ENCODE assay signal across 23 cellular contexts in genomic region chr2:73088703-73089102, GRCh38. TPM values are rescaled to one million over a fixed set of nuclear protein-coding genes. Genes with fewer than 3 reads are reported as not detected.
DNase-seq lines count a peak whose midpoint lies in the region; ATAC-seq, FAIRE-seq and TF ChIP-seq lines count a peak whose summit lies in the region.
"Had no signal": no experiment of that assay in that cellular context is flagged by ENCODE, and none has a peak within 500 bp of the region (broad histone marks: within the 10 kb centered on the region; RNA-seq: fewer than 3 reads in every experiment).

No MANE protein-coding gene starts in this region.

- no peak for ATAC-seq in HG02970 (IDR thresholded peaks at IDR 0.05; ENCODE audit: low FRiP score, unreplicated experiment)
- ATAC-seq: activated CD8-positive, alpha-beta T cell treated with anti-CD3 and anti-CD28 coated beads for 36 hours had no signal

- H3K4me3 Mint-ChIP-seq in immature natural killer cell = no peak overlapping the region
- H3K4me3 Mint-ChIP-seq: activated CD8-positive, alpha-beta T cell treated with anti-CD3 and anti-CD28 coated beads for 36 hours; dendritic cell treated with granulocyte-macrophage colony-stimulating factor and Interleukin-4, amounts not matched to agents 40 ng/mL and 50 ng/mL, for 4 days had no signal

- H3K36me3 ChIP-seq in rectal smooth muscle tissue (ENCODE audit: control insufficient read depth, insufficient read depth, low read length) = peaks cover 3% of the 10 kb centered on the region

- H3K9ac ChIP-seq in rectal smooth muscle tissue (ENCODE audit: low read length) = no peak overlapping the region

- H3K9me3 ChIP-seq in AG04450 (ENCODE audit: control insufficient read depth, insufficient read depth, low read length) = no peaks in the 10 kb centered on the region; the same call in 1 of the 2 replicates

- H3K27me3 Mint-ChIP-seq in immature natural killer cell (ENCODE audit: low read depth in 3 of 3) = peaks cover 2 to 6% (median 3%) of the 10 kb centered on the region in 3 donors
- H3K27me3 Mint-ChIP-seq: activated CD8-positive, alpha-beta T cell treated with anti-CD3 and anti-CD28 coated beads for 36 hours had no signal

- H3K27me3 ChIP-seq in AG04450 (ENCODE audit: control insufficient read depth, insufficient read depth, low read length) (no peaks in the 10 kb centered on the region), rectal smooth muscle tissue (ENCODE audit: control insufficient read depth, insufficient read depth, low read length) (no peaks in the 10 kb centered on the region)

- H3K27ac ChIP-seq in AG04450 (ENCODE audit: low read depth, low read length) (peak overlapping the region; percentile 96), RWPE1 (peak overlapping the region; percentile 86), rectal smooth muscle tissue (ENCODE audit: low read depth, low read length) (peak overlapping the region; percentile 57)
- H3K27ac ChIP-seq: C4-2B had no signal

- H3K4me3 ChIP-seq in AG04450 (ENCODE audit: low read depth, low read length) (no peak overlapping the region), fibroblast of the aortic adventitia (ENCODE audit: low read depth, low read length) (peak overlapping the region; percentile 9), rectal smooth muscle tissue (ENCODE audit: low read length) (no peak overlapping the region)

- FAIRE-seq in urothelium cell line (lab: Jason Lieb, UNC) = no peak
- FAIRE-seq: D721Med, endometrium had no signal

- peaks cover 13% of the 10 kb centered on the region for H3K4me1 ChIP-seq in rectal smooth muscle tissue (ENCODE audit: control insufficient read depth, insufficient read depth, low read length)

- no peaks in the 10 kb centered on the region for H3K9me3 Mint-ChIP-seq in immature natural killer cell
- H3K9me3 Mint-ChIP-seq: activated CD8-positive, alpha-beta T cell treated with anti-CD3 and anti-CD28 coated beads for 36 hours; dendritic cell treated with granulocyte-macrophage colony-stimulating factor and Interleukin-4, amounts not matched to agents 40 ng/mL and 50 ng/mL, for 4 days had no signal

- H3K27ac Mint-ChIP-seq in immature natural killer cell = no peak overlapping the region
- H3K27ac Mint-ChIP-seq: activated CD8-positive, alpha-beta T cell treated with anti-CD3 and anti-CD28 coated beads for 36 hours; dendritic cell treated with granulocyte-macrophage colony-stimulating factor and Interleukin-4, amounts not matched to agents 40 ng/mL and 50 ng/mL, for 4 days had no signal

- no peaks in the 10 kb centered on the region for H3K36me3 Mint-ChIP-seq in immature natural killer cell

- peaks cover 0 to 4% of the 10 kb centered on the region in 2 donors for H3K4me1 Mint-ChIP-seq in immature natural killer cell

- CTCF ChIA-PET in AG04450 (lab: Charles Lee) = interaction anchor here (1.3 to 10.5 kb wide), 3 partner anchors 71 to 196 kb away, joined by 5 to 240 read pairs (median 14); no protein-coding TSS in a partner anchor
- CTCF ChIA-PET in RWPE1 (lab: Yijun Ruan, JAX) = interaction anchor here (0.6 to 2.2 kb wide), 5 partner anchors 25 to 88 kb away, joined by 3 to 9 read pairs (median 5); no protein-coding TSS in a partner anchor

- TF ChIP-seq CTCF in AG04450 (IDR thresholded peaks at IDR 0.05; ENCODE audit: low read depth, low read length) (no peak), RWPE1 (conservative IDR thresholded peaks at IDR 0.05; ENCODE audit: low read depth) (no peak), fibroblast of the aortic adventitia (IDR thresholded peaks at IDR 0.05; ENCODE audit: insufficient read depth, low read length) (no peak)

- DNase-seq in AG04450 (ENCODE audit: low read depth, low spot score) = no peak
- no peak for DNase-seq in RWPE1 (ENCODE audit: low spot score)
- DNase-seq in fibroblast of the aortic adventitia (ENCODE audit: low read depth) = no peak
- DNase-seq in immature natural killer cell = no peak
- no peak for DNase-seq in urothelium cell line (ENCODE audit: low spot score)
- no peak for DNase-seq in mesenteric fat pad (ENCODE audit: low spot score)
- DNase-seq: activated CD4-positive, CD25-positive, alpha-beta regulatory T cell treated with anti-CD3 and anti-CD28 coated beads, Interleukin-2, amount 50 U/mL, for 72 hours; activated CD8-positive, alpha-beta T cell treated with anti-CD3 and anti-CD28 coated beads for 36 hours; activated gamma-delta T cell treated with Interleukin-2 at 50 U/mL for 16 hours; activated T-cell treated with anti-CD3 and anti-CD28 coated beads for 4 hours; GOT3; NCI-H1105; NCI-H2029; NCI-H446 treated with DMSO at 0.1 percent for 48 hours; right cardiac atrium; substantia nigra; T-helper 9 cell had no signal

- POLR2A ChIA-PET in AG04450 (lab: Yijun Ruan, JAX) (interaction anchor here (0.6 to 1.5 kb wide), 5 partner anchors 7 to 129 kb away, joined by 3 to 11 read pairs (median 4); partner anchors contain the start of genes RAB11FIP5 and SFXN5), RWPE1 (lab: Yijun Ruan, JAX; ENCODE audit: low non-redundant PET) (no interaction called here)

RNA-seq across cellular contexts. Expression of gene SFXN5, which starts 17.2 kb away (rescaled TPM):
- polyA plus RNA-seq in AG04450 (2011; rRNA removed) (11.8 and 13.7 TPM in 2 replicates), immature natural killer cell (1 to 10 TPM; 2.4 to 4.5 (median 3.3) TPM)
- 16.3 and 24.6 TPM in 2 replicates for polyA minus RNA-seq in AG04450 (2011; rRNA and poly(A)+ RNA removed)
- total RNA-seq in fibroblast of the aortic adventitia (ENCODE audit: low replicate concordance) (18.0 and 19.0 TPM in 2 replicates), mesenteric fat pad (11.7 TPM)

RNA-seq across cellular contexts. Expression of gene RAB11FIP5, which starts 24.0 kb away (rescaled TPM):
- polyA plus RNA-seq in AG04450 (2011; rRNA removed) (29.6 and 37.5 TPM in 2 replicates), immature natural killer cell (1 to 10 TPM; 3.7 to 6.6 (median 5.0) TPM)
- 54.0 and 57.0 TPM in 2 replicates for polyA minus RNA-seq in AG04450 (2011; rRNA and poly(A)+ RNA removed)
- total RNA-seq in fibroblast of the aortic adventitia (ENCODE audit: low replicate concordance) (16.4 and 48.5 TPM in 2 replicates), mesenteric fat pad (28.1 TPM)
